In the genomic region with DNA sequence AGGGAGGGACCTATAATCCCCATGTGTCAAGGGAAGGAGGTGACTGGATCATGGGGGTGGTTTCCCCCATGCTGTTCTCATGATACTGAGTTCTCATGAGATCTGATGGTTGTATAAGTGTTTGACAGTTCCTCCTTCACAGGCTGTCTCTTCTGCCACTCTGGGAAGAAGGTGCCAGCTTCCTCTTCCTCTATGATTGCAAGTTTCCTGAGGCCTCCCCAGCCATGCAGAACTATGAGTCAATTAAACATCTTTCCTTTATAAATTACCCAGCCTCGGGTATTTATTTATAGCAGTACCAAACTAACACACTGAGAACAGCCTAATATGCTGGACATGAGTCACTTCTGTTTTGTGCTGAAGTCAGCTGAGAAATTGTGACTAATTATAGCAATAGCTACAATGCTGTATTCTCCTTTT, we compare ENCODE assay signal across 1 cellular context.
TF ChIP-seq lines count a peak whose summit lies in the region.

No MANE protein-coding gene starts in this region.

TF ChIP-seq in HepG2, 621 proteins besides CTCF, POLR2A, EP300 and RAD21 (continued from another document):
- TF ChIP-seq, protein P1, sequence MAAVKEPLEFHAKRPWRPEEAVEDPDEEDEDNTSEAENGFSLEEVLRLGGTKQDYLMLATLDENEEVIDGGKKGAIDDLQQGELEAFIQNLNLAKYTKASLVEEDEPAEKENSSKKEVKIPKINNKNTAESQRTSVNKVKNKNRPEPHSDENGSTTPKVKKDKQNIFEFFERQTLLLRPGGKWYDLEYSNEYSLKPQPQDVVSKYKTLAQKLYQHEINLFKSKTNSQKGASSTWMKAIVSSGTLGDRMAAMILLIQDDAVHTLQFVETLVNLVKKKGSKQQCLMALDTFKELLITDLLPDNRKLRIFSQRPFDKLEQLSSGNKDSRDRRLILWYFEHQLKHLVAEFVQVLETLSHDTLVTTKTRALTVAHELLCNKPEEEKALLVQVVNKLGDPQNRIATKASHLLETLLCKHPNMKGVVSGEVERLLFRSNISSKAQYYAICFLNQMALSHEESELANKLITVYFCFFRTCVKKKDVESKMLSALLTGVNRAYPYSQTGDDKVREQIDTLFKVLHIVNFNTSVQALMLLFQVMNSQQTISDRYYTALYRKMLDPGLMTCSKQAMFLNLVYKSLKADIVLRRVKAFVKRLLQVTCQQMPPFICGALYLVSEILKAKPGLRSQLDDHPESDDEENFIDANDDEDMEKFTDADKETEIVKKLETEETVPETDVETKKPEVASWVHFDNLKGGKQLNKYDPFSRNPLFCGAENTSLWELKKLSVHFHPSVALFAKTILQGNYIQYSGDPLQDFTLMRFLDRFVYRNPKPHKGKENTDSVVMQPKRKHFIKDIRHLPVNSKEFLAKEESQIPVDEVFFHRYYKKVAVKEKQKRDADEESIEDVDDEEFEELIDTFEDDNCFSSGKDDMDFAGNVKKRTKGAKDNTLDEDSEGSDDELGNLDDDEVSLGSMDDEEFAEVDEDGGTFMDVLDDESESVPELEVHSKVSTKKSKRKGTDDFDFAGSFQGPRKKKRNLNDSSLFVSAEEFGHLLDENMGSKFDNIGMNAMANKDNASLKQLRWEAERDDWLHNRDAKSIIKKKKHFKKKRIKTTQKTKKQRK (IDR thresholded peaks at IDR 0.05; ENCODE audit: low read length), result no peak
- TF ChIP-seq ZNF549 (CRISPR knock-in tag; IDR thresholded peaks at IDR 0.05) (no peak), SNRNP70 (IDR thresholded peaks at IDR 0.05; ENCODE audit: low read depth, low read length) (no peak), CAMTA2 (CRISPR knock-in tag; IDR thresholded peaks at IDR 0.05; ENCODE audit: borderline replicate concordance) (no peak)
